1 cellular context compared by ENCODE assay signal in the genomic region with DNA sequence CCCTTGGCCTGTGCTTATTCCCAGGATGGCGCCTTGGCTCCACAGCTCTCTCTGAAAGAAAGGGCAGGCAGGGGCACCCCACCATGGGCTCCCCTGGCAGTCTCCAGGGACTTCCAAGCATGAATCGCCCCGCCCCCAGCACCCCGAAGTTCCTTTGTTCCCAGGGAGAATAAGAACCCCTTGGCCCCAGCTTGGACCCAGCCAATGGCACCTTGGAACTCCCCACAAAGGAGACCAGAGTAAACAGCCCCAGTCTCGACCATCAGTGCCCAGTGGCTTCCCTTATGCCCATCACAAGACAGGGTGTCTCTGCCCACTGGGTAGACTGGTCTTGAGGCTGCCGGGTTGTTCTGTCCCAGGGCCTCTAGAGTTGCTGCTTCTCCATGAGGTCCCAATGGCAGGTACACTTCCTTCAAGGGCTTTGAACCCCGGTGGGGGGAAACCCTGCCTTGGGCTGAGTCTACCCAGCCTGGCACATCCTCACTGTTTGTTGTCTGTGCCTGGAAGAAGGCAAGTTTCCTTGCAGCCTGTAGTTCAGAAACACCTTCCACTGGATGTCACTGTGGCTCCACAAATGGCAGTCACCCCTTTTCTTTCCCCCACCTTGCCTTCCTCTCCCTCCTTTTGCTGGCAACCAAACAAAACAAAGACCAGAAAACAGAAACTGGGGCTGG.
TF ChIP-seq lines count a peak whose summit lies in the region.

No MANE protein-coding gene starts in this region.

TF ChIP-seq in GM12878, 131 proteins besides CTCF, POLR2A, EP300 and RAD21:
- TF ChIP-seq MTA2 (IDR thresholded peaks at IDR 0.05; ENCODE audit: low read depth) = no peak
- TF ChIP-seq ETV6 (conservative IDR thresholded peaks at IDR 0.05 in 1 of 2, IDR thresholded peaks at IDR 0.05 in 1 of 2; ENCODE audit: borderline replicate concordance in 1 of 2, low read depth in 1 of 2) = no peak
- TF ChIP-seq CHD2 (IDR thresholded peaks at IDR 0.05; ENCODE audit: borderline replicate concordance, low read depth, low read length) = no peak
- TF ChIP-seq, protein P1, sequence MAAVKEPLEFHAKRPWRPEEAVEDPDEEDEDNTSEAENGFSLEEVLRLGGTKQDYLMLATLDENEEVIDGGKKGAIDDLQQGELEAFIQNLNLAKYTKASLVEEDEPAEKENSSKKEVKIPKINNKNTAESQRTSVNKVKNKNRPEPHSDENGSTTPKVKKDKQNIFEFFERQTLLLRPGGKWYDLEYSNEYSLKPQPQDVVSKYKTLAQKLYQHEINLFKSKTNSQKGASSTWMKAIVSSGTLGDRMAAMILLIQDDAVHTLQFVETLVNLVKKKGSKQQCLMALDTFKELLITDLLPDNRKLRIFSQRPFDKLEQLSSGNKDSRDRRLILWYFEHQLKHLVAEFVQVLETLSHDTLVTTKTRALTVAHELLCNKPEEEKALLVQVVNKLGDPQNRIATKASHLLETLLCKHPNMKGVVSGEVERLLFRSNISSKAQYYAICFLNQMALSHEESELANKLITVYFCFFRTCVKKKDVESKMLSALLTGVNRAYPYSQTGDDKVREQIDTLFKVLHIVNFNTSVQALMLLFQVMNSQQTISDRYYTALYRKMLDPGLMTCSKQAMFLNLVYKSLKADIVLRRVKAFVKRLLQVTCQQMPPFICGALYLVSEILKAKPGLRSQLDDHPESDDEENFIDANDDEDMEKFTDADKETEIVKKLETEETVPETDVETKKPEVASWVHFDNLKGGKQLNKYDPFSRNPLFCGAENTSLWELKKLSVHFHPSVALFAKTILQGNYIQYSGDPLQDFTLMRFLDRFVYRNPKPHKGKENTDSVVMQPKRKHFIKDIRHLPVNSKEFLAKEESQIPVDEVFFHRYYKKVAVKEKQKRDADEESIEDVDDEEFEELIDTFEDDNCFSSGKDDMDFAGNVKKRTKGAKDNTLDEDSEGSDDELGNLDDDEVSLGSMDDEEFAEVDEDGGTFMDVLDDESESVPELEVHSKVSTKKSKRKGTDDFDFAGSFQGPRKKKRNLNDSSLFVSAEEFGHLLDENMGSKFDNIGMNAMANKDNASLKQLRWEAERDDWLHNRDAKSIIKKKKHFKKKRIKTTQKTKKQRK (IDR thresholded peaks at IDR 0.05; ENCODE audit: low read depth, low read length) = no peak
- no peak for TF ChIP-seq CEBPB (IDR thresholded peaks at IDR 0.05; ENCODE audit: borderline replicate concordance in 1 of 2, low read depth in 2 of 2, low read length in 2 of 2)
- no peak for TF ChIP-seq PAX5 (IDR thresholded peaks at IDR 0.05; ENCODE audit: borderline replicate concordance, low read depth, low read length)
- TF ChIP-seq CBX3 (IDR thresholded peaks at IDR 0.05; ENCODE audit: borderline replicate concordance, low read depth) = no peak
- TF ChIP-seq MEF2B (IDR thresholded peaks at IDR 0.05; ENCODE audit: partially characterized antibody, poor library complexity, severe bottlenecking) = no peak
- no peak for TF ChIP-seq SUZ12 (IDR thresholded peaks at IDR 0.05; ENCODE audit: unreplicated experiment)
